Comparison of ENCODE assay signal across 1 cellular context in genomic region chr22:23069502-23070357, GRCh38.
TF ChIP-seq lines count a peak whose summit lies in the region.

No MANE protein-coding gene starts in this region.

TF ChIP-seq in GM23338, 12 proteins besides CTCF, POLR2A, EP300 and RAD21 (continued from another document):
- no peak for TF ChIP-seq ZNF462 (CRISPR knock-in tag; IDR thresholded peaks at IDR 0.05)
